Comparison of ENCODE assay signal across 7 cellular contexts in genomic region chr20:64079273-64080012, GRCh38. TPM values are rescaled to one million over a fixed set of nuclear protein-coding genes. Genes with fewer than 3 reads are reported as not detected.
A peak's percentile ranks its signal among the peaks of the same experiment; 100 is the strongest.
DNase-seq lines count a peak whose midpoint lies in the region; ATAC-seq and TF ChIP-seq lines count a peak whose summit lies in the region.

Gene RGS19 (minus strand): TSS chr20:64079518. CDS start chr20:64076886, 2,632 bp downstream.

- peak; percentile 57 for ATAC-seq in HG02798 (IDR thresholded peaks at IDR 0.05; ENCODE audit: poor library complexity, unreplicated experiment)
- ATAC-seq in lower lobe of right lung = peak; percentile 67

- peak within 1 kb of the TSS; percentile 92 for H3K27ac Mint-ChIP-seq in activated CD4-positive, alpha-beta memory T cell treated with anti-CD3 and anti-CD28 coated beads for 36 hours

- H3K4me1 Mint-ChIP-seq in activated CD4-positive, alpha-beta memory T cell treated with anti-CD3 and anti-CD28 coated beads for 36 hours (ENCODE audit: low read depth) = peaks cover 27% of the 10 kb centered on the region

- H3K27ac ChIP-seq in lower lobe of right lung = peak within 1 kb of the TSS; percentile 84

- POLR2A ChIA-PET in activated CD4-positive, alpha-beta memory T cell treated with anti-CD3 and anti-CD28 coated beads for 36 hours (lab: Charles Lee) = interaction anchor here (0.6 to 1.3 kb wide), 3 partner anchors 10 to 451 kb away, joined by 3 read pairs; partner anchors contain the start of gene TCEA2

- peak; percentile 95 for DNase-seq in GM13977 (ENCODE audit: low spot score)
- DNase-seq in NCI-H748 treated with DMSO at 0.1 percent for 48 hours (lab: John Stamatoyannopoulos, UW) = peak; percentile 10
- DNase-seq in activated CD4-positive, alpha-beta memory T cell treated with anti-CD3 and anti-CD28 coated beads for 36 hours = peak; percentile 76
- peak; percentile 64 for DNase-seq in effector CD4-positive, alpha-beta T cell
- DNase-seq in lower lobe of right lung = peak; percentile 91
- DNase-seq in stimulated activated CD8-positive, alpha-beta memory T cell treated with anti-CD3 and anti-CD28 coated beads, Interleukin-12 subunit alpha, Interleukin-12 subunit beta, amount 100 ng/mL, for 4 hours (ENCODE audit: low read depth) = peak; percentile 62

- peak within 1 kb of the TSS; percentile 90 for H3K4me3 Mint-ChIP-seq in activated CD4-positive, alpha-beta memory T cell treated with anti-CD3 and anti-CD28 coated beads for 36 hours

- H3K9me3 Mint-ChIP-seq in activated CD4-positive, alpha-beta memory T cell treated with anti-CD3 and anti-CD28 coated beads for 36 hours = no peaks in the 10 kb centered on the region

- CTCF ChIA-PET in activated CD4-positive, alpha-beta memory T cell treated with anti-CD3 and anti-CD28 coated beads for 36 hours (lab: Charles Lee) = interaction anchor here (0.7 to 3.6 kb wide), 8 partner anchors 10 to 542 kb away, joined by 3 to 18 read pairs (median 4); no protein-coding TSS in a partner anchor

- TF ChIP-seq CTCF in GM13977 (IDR thresholded peaks at IDR 0.05; ENCODE audit: extremely low read depth, insufficient read depth, missing control alignments) (no peak), lower lobe of right lung (IDR thresholded peaks at IDR 0.05) (no peak)

- in situ Hi-C loops in GM13977 (cut with MboI; ENCODE audit: low pct_unique_long_range_greater_than_20kb, low sequenced_read_pairs, unreplicated experiment) = no loop called here

- H3K36me3 ChIP-seq in lower lobe of right lung = peaks cover 17% of the 10 kb centered on the region

- peaks cover 8% of the 10 kb centered on the region for H3K27me3 ChIP-seq in lower lobe of right lung (ENCODE audit: low read depth)

- H3K9me3 ChIP-seq in lower lobe of right lung = no peaks in the 10 kb centered on the region

- H3K36me3 Mint-ChIP-seq in activated CD4-positive, alpha-beta memory T cell treated with anti-CD3 and anti-CD28 coated beads for 36 hours = peaks cover 3% of the 10 kb centered on the region

- peak within 1 kb of the TSS; percentile 82 for H3K4me3 ChIP-seq in lower lobe of right lung

- peaks cover 52% of the 10 kb centered on the region for H3K4me1 ChIP-seq in lower lobe of right lung

- peaks cover 3% of the 10 kb centered on the region for H3K27me3 Mint-ChIP-seq in activated CD4-positive, alpha-beta memory T cell treated with anti-CD3 and anti-CD28 coated beads for 36 hours

- intact Hi-C loops in activated CD4-positive, alpha-beta memory T cell treated with anti-CD3 and anti-CD28 coated beads for 36 hours (cut with micrococcal nuclease) = loop anchor here (5.0 kb wide), 1 partner anchor 178 kb away; the partner anchor contains the start of gene PCMTD2
- intact Hi-C loops in lower lobe of right lung (cut with DNase I) = no loop called here

RNA-seq across cellular contexts. Expression of gene RGS19, which starts in this region (rescaled TPM):
- total RNA-seq in activated CD4-positive, alpha-beta memory T cell treated with anti-CD3 and anti-CD28 coated beads for 36 hours = 10 to 100 TPM; 43.2 to 44.4 TPM
- 57.5 TPM for total RNA-seq in lower lobe of right lung

Comparison
In these comparisons a context has a peak if more than half of its experiments do, and no peak if none do; other contexts are left out.
1. Peak in every context shown above with its lines: DNase-seq, ATAC-seq, H3K4me3 ChIP-seq and H3K27ac ChIP-seq.
2. DNase-seq: peak in every context shown above with its lines; median percentile 95 in GM13977; 91 in lower lobe of right lung; 76 in activated CD4-positive, alpha-beta memory T cell treated with anti-CD3 and anti-CD28 coated beads for 36 hours; 64 in effector CD4-positive, alpha-beta T cell; 62 in stimulated activated CD8-positive, alpha-beta memory T cell treated with anti-CD3 and anti-CD28 coated beads, Interleukin-12 subunit alpha, Interleukin-12 subunit beta, amount 100 ng/mL, for 4 hours; 10 in NCI-H748 treated with DMSO at 0.1 percent for 48 hours.